Comparison of ENCODE assay signal across 18 cellular contexts in genomic region chr10:123857616-123858015, GRCh38. TPM values are rescaled to one million over a fixed set of nuclear protein-coding genes. Genes with fewer than 3 reads are reported as not detected.
"Had no signal": no experiment of that assay in that cellular context is flagged by ENCODE, and none has a peak within 500 bp of the region (broad histone marks: within the 10 kb centered on the region; RNA-seq: fewer than 3 reads in every experiment).

No MANE protein-coding gene starts in this region.

- H3K9me3 ChIP-seq: adrenal gland, heart left ventricle, left lung, ovary, tibial nerve had no signal

- H3K4me1 ChIP-seq: adrenal gland, left lung had no signal

- H3K27me3 Mint-ChIP-seq: activated CD4-positive, alpha-beta T cell treated with anti-CD3 and anti-CD28 coated beads, Interleukin-2, amount 10 ng/mL, durations not matched to agents 7 days and 5 days had no signal

- H3K27ac ChIP-seq: adrenal gland, brain microvascular endothelial cell, left lung, ovary, skin epidermis, tibial nerve had no signal

- H3K9me3 Mint-ChIP-seq: activated CD4-positive, alpha-beta T cell treated with anti-CD3 and anti-CD28 coated beads, Interleukin-2, amount 10 ng/mL, durations not matched to agents 7 days and 5 days; dendritic cell treated with granulocyte-macrophage colony-stimulating factor and Interleukin-4, amounts not matched to agents 40 ng/mL and 50 ng/mL, for 4 days; endodermal cell; nephron had no signal

- H3K4me3 Mint-ChIP-seq: activated CD4-positive, alpha-beta T cell treated with anti-CD3 and anti-CD28 coated beads, Interleukin-2, amount 10 ng/mL, durations not matched to agents 7 days and 5 days; dendritic cell treated with granulocyte-macrophage colony-stimulating factor and Interleukin-4, amounts not matched to agents 40 ng/mL and 50 ng/mL, for 4 days; endodermal cell; nephron had no signal

- H3K4me3 ChIP-seq: adrenal gland, heart left ventricle, left lung, ovary, skin epidermis, tibial nerve had no signal

- H3K36me3 ChIP-seq: adrenal gland, brain microvascular endothelial cell, left lung, ovary had no signal

- H3K27ac Mint-ChIP-seq: activated CD4-positive, alpha-beta T cell treated with anti-CD3 and anti-CD28 coated beads, Interleukin-2, amount 10 ng/mL, durations not matched to agents 7 days and 5 days; dendritic cell treated with granulocyte-macrophage colony-stimulating factor and Interleukin-4, amounts not matched to agents 40 ng/mL and 50 ng/mL, for 4 days; endodermal cell had no signal

- ATAC-seq: heart left ventricle, left lung had no signal

- DNase-seq: activated CD4-positive, alpha-beta T cell treated with anti-CD3 and anti-CD28 coated beads, Interleukin-2, amount 10 ng/mL, durations not matched to agents 7 days and 5 days; activated CD4-positive, CD25-positive, alpha-beta regulatory T cell; activated CD8-positive, alpha-beta memory T cell treated with anti-CD3 and anti-CD28 coated beads for 24 hours; activated naive CD4-positive, alpha-beta T cell treated with anti-CD3 and anti-CD28 coated beads, Interleukin-2, amount 50 U/mL, for 16 hours; endodermal cell; erythroblast; heart left ventricle; left lung; ovary; retina had no signal

- H3K4me1 Mint-ChIP-seq: activated CD4-positive, alpha-beta T cell treated with anti-CD3 and anti-CD28 coated beads, Interleukin-2, amount 10 ng/mL, durations not matched to agents 7 days and 5 days had no signal

- H3K27me3 ChIP-seq: adrenal gland, brain microvascular endothelial cell, heart left ventricle, ovary, tibial nerve had no signal

RNA-seq across cellular contexts. Expression of gene CPXM2, which starts 34.0 kb away (rescaled TPM):
- total RNA-seq: activated CD4-positive, alpha-beta T cell treated with anti-CD3 and anti-CD28 coated beads, Interleukin-2, amount 10 ng/mL, durations not matched to agents 7 days and 5 days; fibroblast of villous mesenchyme; T-helper 2 cell treated with Interferon-gamma antibody and Interleukin-4, amounts not matched to agents 100 ng/mL and 5 ng/mL, for 36 hours had no signal
